In the genomic region with DNA sequence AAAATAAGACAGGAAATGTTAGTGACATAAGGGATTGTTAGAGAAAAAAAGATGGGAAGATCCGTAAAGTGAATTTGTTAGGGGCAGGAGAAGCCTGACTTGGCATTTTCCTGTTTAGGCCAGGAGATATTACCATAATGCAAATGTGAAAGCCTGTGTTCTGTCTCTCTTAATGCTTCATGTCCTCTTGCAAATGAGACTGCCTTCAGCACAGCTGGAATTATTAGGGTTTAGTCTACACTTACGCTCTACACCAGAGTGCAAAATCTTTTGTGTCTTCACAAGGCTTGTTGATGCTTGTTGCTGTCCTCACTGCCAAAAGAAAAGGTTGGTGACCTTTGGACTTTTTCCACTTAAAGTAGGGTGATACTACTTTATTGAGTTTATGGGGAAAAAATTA, we compare ENCODE assay signal across 18 cellular contexts.
"Had no signal": no experiment of that assay in that cellular context is flagged by ENCODE, and none has a peak within 500 bp of the region (broad histone marks: within the 10 kb centered on the region; RNA-seq: fewer than 3 reads in every experiment).

No MANE protein-coding gene starts in this region.

- H3K4me1 ChIP-seq: gastrocnemius medialis had no signal

- ATAC-seq: gastrocnemius medialis; heart right ventricle; naive thymus-derived CD4-positive, alpha-beta T cell; stimulated activated naive B cell treated with anti-CD40 and anti-IgM and Interleukin-4, amounts not matched to agents 10 μg/mL and 1 μg/mL and 100 μg/mL, for 72 hours had no signal

- H3K4me3 ChIP-seq: gastrocnemius medialis, heart right ventricle, transverse colon, vagina had no signal

- H3K27ac ChIP-seq: gastrocnemius medialis, heart right ventricle, transverse colon, vagina had no signal

- H3K9me3 ChIP-seq: gastrocnemius medialis, heart right ventricle, transverse colon, vagina had no signal

- H3K27me3 Mint-ChIP-seq: activated CD4-positive, alpha-beta memory T cell treated with anti-CD3 and anti-CD28 coated beads, Interleukin-2, amount 10 ng/mL, durations not matched to agents 7 days and 5 days; naive thymus-derived CD4-positive, alpha-beta T cell; stimulated activated naive B cell treated with anti-CD40 and anti-IgM and Interleukin-4, amounts not matched to agents 10 μg/mL and 1 μg/mL and 100 μg/mL, for 72 hours had no signal

- H3K27ac Mint-ChIP-seq: activated CD4-positive, alpha-beta memory T cell treated with anti-CD3 and anti-CD28 coated beads, Interleukin-2, amount 10 ng/mL, durations not matched to agents 7 days and 5 days; stimulated activated naive B cell treated with anti-CD40 and anti-IgM and Interleukin-4, amounts not matched to agents 10 μg/mL and 1 μg/mL and 100 μg/mL, for 72 hours had no signal

- H3K27me3 ChIP-seq: gastrocnemius medialis, heart right ventricle, transverse colon, vagina had no signal

- FAIRE-seq: astrocyte, islet of Langerhans had no signal

- DNase-seq: activated CD4-positive, alpha-beta memory T cell treated with anti-CD3 and anti-CD28 coated beads, Interleukin-2, amount 10 ng/mL, durations not matched to agents 7 days and 5 days; activated CD4-positive, CD25-positive, alpha-beta regulatory T cell treated with anti-CD3 and anti-CD28 coated beads, Interleukin-2, amount 50 U/mL, for 72 hours; erythroblast; gastrocnemius medialis; heart right ventricle; mammary epithelial cell; naive thymus-derived CD4-positive, alpha-beta T cell; nucleus accumbens; posterior cingulate gyrus; retina; stimulated activated CD4-positive, alpha-beta T cell treated with anti-CD3 and anti-CD28 coated beads, Interleukin-12 subunit alpha, Interleukin-12 subunit beta, amount 100 ng/mL, for 4 hours; stimulated activated CD4-positive, alpha-beta T cell treated with anti-CD3 and anti-CD28 coated beads, Interleukin-2, amount 100 ng/mL, for 24 hours; stimulated activated naive B cell treated with anti-CD40 and anti-IgM and Interleukin-4, amounts not matched to agents 10 μg/mL and 1 μg/mL and 100 μg/mL, for 72 hours; substantia nigra; transverse colon had no signal

- H3K9me3 Mint-ChIP-seq: activated CD4-positive, alpha-beta memory T cell treated with anti-CD3 and anti-CD28 coated beads, Interleukin-2, amount 10 ng/mL, durations not matched to agents 7 days and 5 days; naive thymus-derived CD4-positive, alpha-beta T cell; stimulated activated naive B cell treated with anti-CD40 and anti-IgM and Interleukin-4, amounts not matched to agents 10 μg/mL and 1 μg/mL and 100 μg/mL, for 72 hours had no signal

- H3K4me3 Mint-ChIP-seq: activated CD4-positive, alpha-beta memory T cell treated with anti-CD3 and anti-CD28 coated beads, Interleukin-2, amount 10 ng/mL, durations not matched to agents 7 days and 5 days; naive thymus-derived CD4-positive, alpha-beta T cell; stimulated activated naive B cell treated with anti-CD40 and anti-IgM and Interleukin-4, amounts not matched to agents 10 μg/mL and 1 μg/mL and 100 μg/mL, for 72 hours had no signal
